Comparison of ENCODE assay signal across 41 cellular contexts in genomic region chr5:59325070-59325469, GRCh38.
"Had no signal": no experiment of that assay in that cellular context is flagged by ENCODE, and none has a peak within 500 bp of the region (broad histone marks: within the 10 kb centered on the region; RNA-seq: fewer than 3 reads in every experiment).

No MANE protein-coding gene starts in this region.

- H3K27ac Mint-ChIP-seq: activated naive CD4-positive, alpha-beta T cell treated with anti-CD3 and anti-CD28 coated beads for 36 hours; activated naive CD4-positive, alpha-beta T cell treated with anti-CD3 and anti-CD28 coated beads, Interleukin-2, amount 10 ng/mL, durations not matched to agents 7 days and 5 days; activated naive CD4-positive, alpha-beta T cell treated with anti-CD3 and anti-CD28 coated beads, Interleukin-2, amount 50 U/mL, for 24 hours; activated naive CD4-positive, alpha-beta T cell treated with anti-CD3 and anti-CD28 coated beads, Interleukin-2, amount 50 U/mL, for 72 hours; activated naive CD8-positive, alpha-beta T cell; activated naive CD8-positive, alpha-beta T cell treated with anti-CD3 and anti-CD28 coated beads for 36 hours; activated naive CD8-positive, alpha-beta T cell treated with anti-CD3 and anti-CD28 coated beads, Interleukin-2, amount 10 ng/mL, durations not matched to agents 7 days and 5 days; activated naive CD8-positive, alpha-beta T cell treated with anti-CD3 and anti-CD28 coated beads, Interleukin-2, amount 50 U/mL, for 24 hours; activated T-cell treated with anti-CD3 and anti-CD28 coated beads, Interleukin-2, amount 50 U/mL, for 24 hours; activated T-cell treated with anti-CD3 and anti-CD28 coated beads, Interleukin-2, amount 50 U/mL, for 72 hours; activated T-helper 1 cell treated with anti-CD3 and anti-CD28 coated beads, Interleukin-12 subunit alpha, Interleukin-12 subunit beta, Interleukin-2, Interleukin-4 antibody, amounts not matched to agents 30 ng/mL and 10 ng/mL and 1 ng/mL, durations not matched to agents 14 hours and 24 hours and 36 hours; activated T-helper 17 cell treated with anti-CD3 and anti-CD28 coated beads, Interleukin-2, amount 50 U/mL, for 72 hours; activated T-helper 2 cell treated with anti-CD3 and anti-CD28 coated beads, Interferon-gamma antibody, Interleukin-2, Interleukin-4, amounts not matched to agents 10 μg/mL and 5 μg/mL and 100 μg/mL, durations not matched to agents 14 hours and 24 hours and 36 hours; brain had no signal

- FAIRE-seq: astrocyte, bronchial epithelial cell had no signal

- H3K4me3 Mint-ChIP-seq: activated naive CD4-positive, alpha-beta T cell treated with anti-CD3 and anti-CD28 coated beads for 36 hours; activated naive CD4-positive, alpha-beta T cell treated with anti-CD3 and anti-CD28 coated beads, Interleukin-2, amount 10 ng/mL, durations not matched to agents 7 days and 5 days; activated naive CD4-positive, alpha-beta T cell treated with anti-CD3 and anti-CD28 coated beads, Interleukin-2, amount 50 U/mL, for 24 hours; activated naive CD8-positive, alpha-beta T cell; activated naive CD8-positive, alpha-beta T cell treated with anti-CD3 and anti-CD28 coated beads for 36 hours; activated naive CD8-positive, alpha-beta T cell treated with anti-CD3 and anti-CD28 coated beads, Interleukin-2, amount 10 ng/mL, durations not matched to agents 7 days and 5 days; activated naive CD8-positive, alpha-beta T cell treated with anti-CD3 and anti-CD28 coated beads, Interleukin-2, amount 50 U/mL, for 24 hours; activated T-cell treated with anti-CD3 and anti-CD28 coated beads, Interleukin-2, amount 50 U/mL, for 24 hours; activated T-cell treated with anti-CD3 and anti-CD28 coated beads, Interleukin-2, amount 50 U/mL, for 4 hours; activated T-cell treated with anti-CD3 and anti-CD28 coated beads, Interleukin-2, amount 50 U/mL, for 72 hours; activated T-helper 1 cell treated with anti-CD3 and anti-CD28 coated beads, Interleukin-12 subunit alpha, Interleukin-12 subunit beta, Interleukin-2, Interleukin-4 antibody, amounts not matched to agents 30 ng/mL and 10 ng/mL and 1 ng/mL, durations not matched to agents 14 hours and 24 hours and 36 hours; activated T-helper 17 cell treated with anti-CD3 and anti-CD28 coated beads, Interleukin-2, amount 50 U/mL, for 72 hours; brain; central memory CD8-positive, alpha-beta T cell had no signal

- H3K9me3 ChIP-seq: adrenal gland, ascending aorta, body of pancreas, breast epithelium had no signal

- H3K4me1 Mint-ChIP-seq: activated naive CD4-positive, alpha-beta T cell treated with anti-CD3 and anti-CD28 coated beads, Interleukin-2, amount 10 ng/mL, durations not matched to agents 7 days and 5 days; activated naive CD4-positive, alpha-beta T cell treated with anti-CD3 and anti-CD28 coated beads, Interleukin-2, amount 50 U/mL, for 24 hours; activated naive CD8-positive, alpha-beta T cell treated with anti-CD3 and anti-CD28 coated beads for 36 hours; activated naive CD8-positive, alpha-beta T cell treated with anti-CD3 and anti-CD28 coated beads, Interleukin-2, amount 10 ng/mL, durations not matched to agents 7 days and 5 days; activated naive CD8-positive, alpha-beta T cell treated with anti-CD3 and anti-CD28 coated beads, Interleukin-2, amount 50 U/mL, for 24 hours; activated T-helper 17 cell treated with anti-CD3 and anti-CD28 coated beads, Interleukin-2, amount 50 U/mL, for 72 hours; central memory CD8-positive, alpha-beta T cell had no signal

- H3K4me3 ChIP-seq: adrenal gland, ascending aorta, body of pancreas, breast epithelium, cardiac muscle cell had no signal

- DNase-seq: activated effector memory CD4-positive, alpha-beta T cell treated with anti-CD3 and anti-CD28 coated beads, Interleukin-2, amount 50 U/mL, for 16 hours; activated effector memory CD4-positive, alpha-beta T cell treated with Interleukin-2 at 50 U/mL for 16 hours; activated gamma-delta T cell; activated gamma-delta T cell treated with Interleukin-2 at 50 U/mL for 16 hours; activated naive CD4-positive, alpha-beta T cell; activated naive CD4-positive, alpha-beta T cell treated with anti-CD3 and anti-CD28 coated beads for 36 hours; activated naive CD4-positive, alpha-beta T cell treated with anti-CD3 and anti-CD28 coated beads, Interleukin-2, amount 10 ng/mL, durations not matched to agents 7 days and 5 days; activated naive CD4-positive, alpha-beta T cell treated with anti-CD3 and anti-CD28 coated beads, Interleukin-2, amount 50 U/mL, for 16 hours; activated naive CD4-positive, alpha-beta T cell treated with Interleukin-2 at 50 U/mL for 16 hours; activated naive CD8-positive, alpha-beta T cell treated with anti-CD3 and anti-CD28 coated beads for 36 hours; activated naive CD8-positive, alpha-beta T cell treated with anti-CD3 and anti-CD28 coated beads, Interleukin-2, amount 10 ng/mL, durations not matched to agents 7 days and 5 days; activated naive CD8-positive, alpha-beta T cell treated with anti-CD3 and anti-CD28 coated beads, Interleukin-2, amount 50 U/mL, for 24 hours; activated T-cell treated with anti-CD3 and anti-CD28 coated beads for 4 hours; activated T-cell treated with anti-CD3 and anti-CD28 coated beads, Interleukin-2, amount 50 U/mL, for 1 hour; activated T-cell treated with anti-CD3 and anti-CD28 coated beads, Interleukin-2, amount 50 U/mL, for 24 hours; activated T-cell treated with anti-CD3 and anti-CD28 coated beads, Interleukin-2, amount 50 U/mL, for 4 hours; activated T-cell treated with anti-CD3 and anti-CD28 coated beads, Interleukin-2, amount 50 U/mL, for 48 hours; activated T-cell treated with anti-CD3 and anti-CD28 coated beads, Interleukin-2, amount 50 U/mL, for 72 hours; adrenal gland; amniotic stem cell; amygdala; anterior cingulate cortex; aorta; body of pancreas; brain microvascular endothelial cell; caudate nucleus; central memory CD4-positive, alpha-beta T cell; cerebellar nuclear complex had no signal

- H3K27me3 Mint-ChIP-seq: activated naive CD4-positive, alpha-beta T cell treated with anti-CD3 and anti-CD28 coated beads, Interleukin-2, amount 10 ng/mL, durations not matched to agents 7 days and 5 days; activated naive CD8-positive, alpha-beta T cell; brain had no signal

- H3K27ac ChIP-seq: adrenal gland, ascending aorta, body of pancreas, brain microvascular endothelial cell, breast epithelium, cardiac muscle cell had no signal

- H3K27me3 ChIP-seq: adrenal gland, ascending aorta, body of pancreas, brain microvascular endothelial cell, breast epithelium, cardiac muscle cell had no signal

- H3K36me3 Mint-ChIP-seq: activated naive CD4-positive, alpha-beta T cell treated with anti-CD3 and anti-CD28 coated beads, Interleukin-2, amount 10 ng/mL, durations not matched to agents 7 days and 5 days; activated naive CD4-positive, alpha-beta T cell treated with anti-CD3 and anti-CD28 coated beads, Interleukin-2, amount 50 U/mL, for 24 hours; activated naive CD4-positive, alpha-beta T cell treated with anti-CD3 and anti-CD28 coated beads, Interleukin-2, amount 50 U/mL, for 72 hours; activated naive CD8-positive, alpha-beta T cell; activated naive CD8-positive, alpha-beta T cell treated with anti-CD3 and anti-CD28 coated beads for 36 hours; activated naive CD8-positive, alpha-beta T cell treated with anti-CD3 and anti-CD28 coated beads, Interleukin-2, amount 10 ng/mL, durations not matched to agents 7 days and 5 days had no signal

- ATAC-seq: activated naive CD4-positive, alpha-beta T cell treated with anti-CD3 and anti-CD28 coated beads, Interleukin-2, amount 50 U/mL, for 72 hours; activated naive CD8-positive, alpha-beta T cell treated with anti-CD3 and anti-CD28 coated beads, Interleukin-2, amount 50 U/mL, for 24 hours; activated T-cell treated with anti-CD3 and anti-CD28 coated beads, Interleukin-2, amount 50 U/mL, for 4 hours; activated T-cell treated with anti-CD3 and anti-CD28 coated beads, Interleukin-2, amount 50 U/mL, for 72 hours; activated T-helper 17 cell treated with anti-CD3 and anti-CD28 coated beads, Interleukin-2, amount 50 U/mL, for 72 hours; body of pancreas had no signal

- H3K4me1 ChIP-seq: adrenal gland, body of pancreas, breast epithelium had no signal

- H3K36me3 ChIP-seq: adrenal gland, ascending aorta, brain microvascular endothelial cell, breast epithelium, cardiac muscle cell had no signal

- H3K9me3 Mint-ChIP-seq: activated naive CD4-positive, alpha-beta T cell treated with anti-CD3 and anti-CD28 coated beads for 36 hours; activated naive CD4-positive, alpha-beta T cell treated with anti-CD3 and anti-CD28 coated beads, Interleukin-2, amount 10 ng/mL, durations not matched to agents 7 days and 5 days; activated naive CD4-positive, alpha-beta T cell treated with anti-CD3 and anti-CD28 coated beads, Interleukin-2, amount 50 U/mL, for 24 hours; activated naive CD4-positive, alpha-beta T cell treated with anti-CD3 and anti-CD28 coated beads, Interleukin-2, amount 50 U/mL, for 72 hours; activated naive CD8-positive, alpha-beta T cell treated with anti-CD3 and anti-CD28 coated beads for 36 hours; activated naive CD8-positive, alpha-beta T cell treated with anti-CD3 and anti-CD28 coated beads, Interleukin-2, amount 10 ng/mL, durations not matched to agents 7 days and 5 days; activated naive CD8-positive, alpha-beta T cell treated with anti-CD3 and anti-CD28 coated beads, Interleukin-2, amount 50 U/mL, for 24 hours; activated T-cell treated with anti-CD3 and anti-CD28 coated beads, Interleukin-2, amount 50 U/mL, for 24 hours; activated T-cell treated with anti-CD3 and anti-CD28 coated beads, Interleukin-2, amount 50 U/mL, for 4 hours; activated T-cell treated with anti-CD3 and anti-CD28 coated beads, Interleukin-2, amount 50 U/mL, for 72 hours; activated T-helper 1 cell treated with anti-CD3 and anti-CD28 coated beads, Interleukin-12 subunit alpha, Interleukin-12 subunit beta, Interleukin-2, Interleukin-4 antibody, amounts not matched to agents 30 ng/mL and 10 ng/mL and 1 ng/mL, durations not matched to agents 14 hours and 24 hours and 36 hours; activated T-helper 17 cell treated with anti-CD3 and anti-CD28 coated beads, Interleukin-2, amount 50 U/mL, for 72 hours; activated T-helper 2 cell treated with anti-CD3 and anti-CD28 coated beads, Interferon-gamma antibody, Interleukin-2, Interleukin-4, amounts not matched to agents 10 μg/mL and 5 μg/mL and 100 μg/mL, durations not matched to agents 14 hours and 24 hours and 36 hours; brain; central memory CD8-positive, alpha-beta T cell had no signal
